18 cellular contexts compared by ENCODE assay signal in the genomic region with DNA sequence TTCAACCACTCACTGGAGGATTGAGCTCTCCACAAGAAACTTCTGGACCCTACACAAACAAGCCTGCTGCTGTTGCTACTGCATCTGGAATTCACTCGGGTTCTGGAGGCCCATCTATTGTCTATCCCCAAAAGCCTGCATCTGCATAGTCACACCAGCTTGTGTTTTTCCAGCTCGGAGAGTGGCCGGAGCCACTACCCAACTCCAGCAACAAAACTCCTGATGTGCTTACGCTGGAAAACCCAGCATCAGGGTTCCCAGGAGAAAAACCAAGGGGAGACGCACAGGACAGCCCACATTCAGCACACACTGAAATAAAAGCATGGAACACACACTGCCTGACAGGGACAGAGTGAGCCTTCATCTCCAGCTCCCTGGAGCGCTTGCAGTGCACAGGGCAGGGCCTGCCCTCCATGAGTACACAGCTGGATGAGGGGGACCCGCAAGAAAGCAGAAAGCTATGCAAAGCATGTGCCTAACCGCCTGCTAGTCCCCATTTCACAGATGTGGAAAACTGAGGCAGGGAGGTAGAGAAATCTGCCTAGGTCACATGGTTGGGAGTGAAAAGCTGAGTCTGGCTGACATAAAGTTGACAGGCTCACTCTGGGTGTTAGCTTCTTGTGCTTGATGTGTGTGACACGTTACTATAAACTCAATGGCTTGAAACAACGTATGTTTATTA.
DNase-seq lines count a peak whose midpoint lies in the region; ATAC-seq, FAIRE-seq and TF ChIP-seq lines count a peak whose summit lies in the region.
"Had no signal": no experiment of that assay in that cellular context is flagged by ENCODE, and none has a peak within 500 bp of the region (broad histone marks: within the 10 kb centered on the region; RNA-seq: fewer than 3 reads in every experiment).

No MANE protein-coding gene starts in this region.

- H3K27me3 ChIP-seq in CD8-positive, alpha-beta memory T cell (ENCODE audit: insufficient read depth, low read length, poor library complexity, severe bottlenecking): no peaks in the 10 kb centered on the region
- H3K27me3 ChIP-seq: SJSA1 had no signal

- no peak for TF ChIP-seq CTCF in CD14-positive monocyte (IDR thresholded peaks at IDR 0.05)

- H3K36me3 Mint-ChIP-seq in CD14-positive monocyte: peaks cover 17 to 25% of the 10 kb centered on the region in 2 donors
- H3K36me3 Mint-ChIP-seq in CD8-positive, alpha-beta memory T cell: peaks cover 0 to 4% (median 2%) of the 10 kb centered on the region in 3 donors

- H3K9me3 Mint-ChIP-seq in CD14-positive monocyte: no peaks in the 10 kb centered on the region
- H3K9me3 Mint-ChIP-seq in CD8-positive, alpha-beta memory T cell: no peaks in the 10 kb centered on the region
- H3K9me3 Mint-ChIP-seq: CD4-positive, alpha-beta memory T cell had no signal

- H3K4me3 ChIP-seq in CD8-positive, alpha-beta memory T cell (ENCODE audit: low read length): no peak overlapping the region
- H3K4me3 ChIP-seq: SJSA1 had no signal

- H3K4me1 Mint-ChIP-seq in CD14-positive monocyte: peaks cover 85% of the 10 kb centered on the region
- H3K4me1 Mint-ChIP-seq in CD8-positive, alpha-beta memory T cell: peaks cover 42 to 89% (median 76%) of the 10 kb centered on the region in 3 donors

- H3K36me3 ChIP-seq in CD8-positive, alpha-beta memory T cell (ENCODE audit: insufficient read depth, low read length): no peaks in the 10 kb centered on the region
- H3K36me3 ChIP-seq: SJSA1 had no signal

- peak overlapping the region in 5 of 7 donors; percentile 11 to 87 (median 73) for H3K27ac Mint-ChIP-seq in CD14-positive monocyte
- H3K27ac Mint-ChIP-seq in CD8-positive, alpha-beta memory T cell: peak overlapping the region in 2 of 8 donors; percentile 47 to 54

- H3K27ac ChIP-seq in angular gyrus (ENCODE audit: low read depth, low read length): peak overlapping the region; percentile 49
- H3K27ac ChIP-seq in CD8-positive, alpha-beta memory T cell (ENCODE audit: low read depth, low read length): no peak overlapping the region
- H3K27ac ChIP-seq: SJSA1 had no signal

- CTCF ChIA-PET in CD8-positive, alpha-beta memory T cell (lab: Charles Lee): interaction anchor here (1.2 kb wide), 1 partner anchor 669 kb away, joined by 4 read pairs; no protein-coding TSS in a partner anchor

- DNase-seq in CD14-positive monocyte (ENCODE audit: low spot score) (peak; percentile 25), islet precursor cell (peak; percentile 43), sciatic nerve (ENCODE audit: low spot score) (no peak), GM19239 (ENCODE audit: insufficient read length, low spot score) (no peak)
- no peak for DNase-seq in CD8-positive, alpha-beta memory T cell
- DNase-seq: AML-193; CD4-positive, alpha-beta memory T cell; IMR-90; MV-4-11; NCI-H1417 treated with DMSO at 0.1 percent for 48 hours; NCI-H2227 treated with DMSO at 0.1 percent for 48 hours; NCI-H524 treated with DMSO at 0.1 percent for 48 hours; RPMI8226 had no signal

- no peak for FAIRE-seq in GM19239 (lab: Jason Lieb, UNC)
- FAIRE-seq: H54 had no signal

- H3K4me1 ChIP-seq in CD8-positive, alpha-beta memory T cell (ENCODE audit: insufficient read depth, low read length): peaks cover 37% of the 10 kb centered on the region
- H3K4me1 ChIP-seq: SJSA1 had no signal

- intact Hi-C loops in CD14-positive monocyte (cut with micrococcal nuclease) (no loop called here), sciatic nerve (cut with DNase I) (no loop called here)

- peak; percentile 68 for ATAC-seq in sciatic nerve
- ATAC-seq in HG02763 (IDR thresholded peaks at IDR 0.05; ENCODE audit: unreplicated experiment): no peak
- no peak for ATAC-seq in HG03196 (IDR thresholded peaks at IDR 0.05; ENCODE audit: unreplicated experiment)

- H3K9me3 ChIP-seq in CD8-positive, alpha-beta memory T cell (ENCODE audit: low read length): no peaks in the 10 kb centered on the region
- H3K9me3 ChIP-seq: SJSA1 had no signal

- POLR2A ChIA-PET in CD8-positive, alpha-beta memory T cell (lab: Charles Lee): no interaction called here

- H3K4me3 Mint-ChIP-seq in CD14-positive monocyte: no peak overlapping the region
- H3K4me3 Mint-ChIP-seq in CD8-positive, alpha-beta memory T cell: no peak overlapping the region

- H3K27me3 Mint-ChIP-seq in CD14-positive monocyte (ENCODE audit: low read depth in 3 of 3): peaks cover 0 to 2% (median 2%) of the 10 kb centered on the region in 3 donors
- peaks cover 0 to 3% of the 10 kb centered on the region in 2 donors for H3K27me3 Mint-ChIP-seq in CD8-positive, alpha-beta memory T cell
- H3K27me3 Mint-ChIP-seq: CD4-positive, alpha-beta memory T cell had no signal

Comparison
In these comparisons a context has a peak if more than half of its experiments do, and no peak if none do; other contexts are left out.
1. DNase-seq: peak in CD14-positive monocyte (single experiment) and islet precursor cell (single experiment); none in sciatic nerve (single experiment), CD8-positive, alpha-beta memory T cell (0 of 5) and GM19239 (single experiment).